8 cellular contexts compared by ENCODE assay signal in genomic region chr6:30344868-30345671, GRCh38. TPM values are rescaled to one million over a fixed set of nuclear protein-coding genes. Genes with fewer than 3 reads are reported as not detected.
DNase-seq lines count a peak whose midpoint lies in the region; ATAC-seq and TF ChIP-seq lines count a peak whose summit lies in the region.

Gene RPP21 (plus strand): TSS chr6:30345156. CDS start chr6:30345172, 16 bp downstream.

- H3K4me3 ChIP-seq in CD8-positive, alpha-beta T cell (ENCODE audit: low read depth, low read length): peak within 1 kb of the TSS; percentile 86

- peaks cover 24% of the 10 kb centered on the region for H3K36me3 ChIP-seq in CD8-positive, alpha-beta T cell (ENCODE audit: insufficient read depth, low read length)

- peak within 1 kb of the TSS; percentile 96 for H3K27ac Mint-ChIP-seq in CD8-positive, alpha-beta T cell
- H3K27ac Mint-ChIP-seq in memory B cell: peak within 1 kb of the TSS; percentile 82

- peak within 1 kb of the TSS; percentile 86 for H3K27ac ChIP-seq in CD8-positive, alpha-beta T cell (ENCODE audit: low read depth, low read length)

- no peaks in the 10 kb centered on the region for H3K27me3 Mint-ChIP-seq in CD8-positive, alpha-beta T cell (ENCODE audit: low read depth)
- no peaks in the 10 kb centered on the region for H3K27me3 Mint-ChIP-seq in memory B cell

- DNase-seq in CD8-positive, alpha-beta T cell: peak; percentile 70 to 92 (median 85)
- peak; percentile 38 for DNase-seq in HS-5 (ENCODE audit: low read depth)
- DNase-seq in NK-92 treated with Interleukin-12 subunit alpha and Interleukin-12 subunit beta, amount 100 ng/mL, for 24 hours (lab: John Stamatoyannopoulos, UW): peak; percentile 73
- DNase-seq in effector CD8-positive, alpha-beta T cell (lab: John Stamatoyannopoulos, UW): peak; percentile 74
- DNase-seq in memory B cell (ENCODE audit: low spot score in 2 of 2): peak; percentile 80 to 85
- peak; percentile 72 for DNase-seq in stimulated activated CD8-positive, alpha-beta memory T cell treated with anti-CD3 and anti-CD28 coated beads, Interleukin-12 subunit alpha, Interleukin-12 subunit beta, amount 100 ng/mL, for 1 hour (ENCODE audit: low read depth)

- H3K4me1 ChIP-seq in CD8-positive, alpha-beta T cell (ENCODE audit: insufficient read depth, low read length): peaks cover 11% of the 10 kb centered on the region

- peaks cover 23% of the 10 kb centered on the region for H3K4me1 Mint-ChIP-seq in CD8-positive, alpha-beta T cell (ENCODE audit: low read depth)
- peaks cover 25% of the 10 kb centered on the region for H3K4me1 Mint-ChIP-seq in memory B cell

- no peak for TF ChIP-seq CTCF in CD8-positive, alpha-beta T cell (IDR thresholded peaks at IDR 0.05)

- intact Hi-C loops in CD8-positive, alpha-beta T cell (cut with DNase I, micrococcal nuclease): loop anchor here (1.0 kb wide), 5 partner anchors 18 to 341 kb away; partner anchors contain the start of genes PPP1R18 (in 1 of the 2), TRIM26 (in 1 of the 2) and TRIM39 (in 1 of the 2)

- no peaks in the 10 kb centered on the region for H3K9me3 Mint-ChIP-seq in CD8-positive, alpha-beta T cell
- H3K9me3 Mint-ChIP-seq in memory B cell: no peaks in the 10 kb centered on the region

- peak within 1 kb of the TSS; percentile 93 for H3K4me3 Mint-ChIP-seq in CD8-positive, alpha-beta T cell
- H3K4me3 Mint-ChIP-seq in memory B cell: peak within 1 kb of the TSS; percentile 90

- no peaks in the 10 kb centered on the region for H3K27me3 ChIP-seq in CD8-positive, alpha-beta T cell (ENCODE audit: insufficient read depth, low read length)

- H3K9me3 ChIP-seq in CD8-positive, alpha-beta T cell (ENCODE audit: low read length): no peaks in the 10 kb centered on the region

- CTCF ChIA-PET in CD8-positive, alpha-beta T cell (lab: Charles Lee): no interaction called here
- CTCF ChIA-PET in activated CD8-positive, alpha-beta memory T cell treated with anti-CD3 and anti-CD28 coated beads for 36 hours (lab: Charles Lee): interaction anchor here (0.7 kb wide), 1 partner anchor 19 kb away, joined by 3 read pairs; no protein-coding TSS in a partner anchor

- POLR2A ChIA-PET in CD8-positive, alpha-beta T cell (lab: Charles Lee): interaction anchor here (1.1 to 2.8 kb wide), 4 partner anchors 16 to 279 kb away, joined by 3 to 15 read pairs (median 4); partner anchors contain the start of genes TRIM26 and TRIM39
- POLR2A ChIA-PET in activated CD8-positive, alpha-beta memory T cell treated with anti-CD3 and anti-CD28 coated beads for 36 hours (lab: Charles Lee): interaction anchor here (1.0 kb wide), 1 partner anchor 19 kb away, joined by 3 read pairs; the partner anchor contains the start of gene TRIM39

- H3K36me3 Mint-ChIP-seq in CD8-positive, alpha-beta T cell: peaks cover 51% of the 10 kb centered on the region
- H3K36me3 Mint-ChIP-seq in memory B cell: peaks cover 16% of the 10 kb centered on the region

- ATAC-seq in CD8-positive, alpha-beta T cell: peak; percentile 98
- ATAC-seq in GM19468 (IDR thresholded peaks at IDR 0.05; ENCODE audit: extremely low read depth, unreplicated experiment) (peak; percentile 49), memory B cell (ENCODE audit: low read depth) (peak; percentile 97)

RNA-seq across cellular contexts. Expression of gene RPP21, which starts in this region (rescaled TPM):
- total RNA-seq in CD8-positive, alpha-beta T cell: 10 to 100 TPM; 51.0 to 52.4 TPM
- total RNA-seq in activated CD8-positive, alpha-beta memory T cell treated with anti-CD3 and anti-CD28 coated beads for 36 hours: 10 to 100 TPM; 38.2 to 42.3 TPM

Comparison
In these comparisons a context has a peak if more than half of its experiments do, and no peak if none do; other contexts are left out.
1. Peak in every context shown above with its lines: DNase-seq, ATAC-seq, H3K4me3 ChIP-seq and H3K27ac ChIP-seq.